In the genomic region with DNA sequence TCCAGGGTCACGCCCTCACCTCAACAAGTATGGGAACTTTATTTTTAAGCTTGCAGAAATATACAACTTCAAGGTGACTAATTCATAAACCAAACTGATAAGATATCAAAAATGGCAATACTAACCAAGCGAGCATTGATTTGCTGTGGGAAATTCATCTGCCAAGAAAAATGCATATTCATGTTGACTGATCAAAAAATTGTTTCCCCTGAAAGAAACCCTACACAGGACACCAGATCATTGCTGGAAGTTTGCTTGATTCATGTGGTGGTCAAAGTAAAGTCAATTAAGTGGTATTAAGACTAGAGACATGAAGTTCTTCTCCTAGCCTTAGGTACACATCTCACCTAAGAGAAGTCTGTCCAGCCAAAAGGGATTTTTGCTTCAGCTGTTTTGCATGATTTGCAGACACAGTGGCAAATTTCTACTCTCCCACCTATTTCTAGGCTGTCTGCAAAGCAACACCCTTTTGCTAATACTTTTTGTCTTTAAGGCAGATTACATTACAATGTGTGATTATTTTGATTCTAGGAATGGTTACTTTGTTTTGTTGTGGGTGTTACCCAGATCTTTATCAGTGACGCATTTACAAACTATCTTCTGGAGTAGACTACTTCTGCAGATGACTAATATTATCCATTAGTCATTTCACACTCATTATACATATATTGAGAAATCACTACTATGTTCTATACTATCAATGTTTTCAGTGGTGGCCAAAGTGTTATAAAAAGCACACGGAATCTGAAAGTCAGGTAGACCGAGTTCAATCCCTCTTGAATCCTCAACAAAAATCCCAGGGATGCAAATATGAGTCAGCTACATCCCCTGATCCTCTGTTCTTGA, we compare ENCODE assay signal across 9 cellular contexts. TPM values are rescaled to one million over a fixed set of nuclear protein-coding genes. Genes with fewer than 3 reads are reported as not detected.
DNase-seq lines count a peak whose midpoint lies in the region; ATAC-seq and TF ChIP-seq lines count a peak whose summit lies in the region.
"Had no signal": no experiment of that assay in that cellular context is flagged by ENCODE, and none has a peak within 500 bp of the region (broad histone marks: within the 10 kb centered on the region; RNA-seq: fewer than 3 reads in every experiment).

No MANE protein-coding gene starts in this region.

- no peak overlapping the region for H3K9ac ChIP-seq in endodermal cell (ENCODE audit: extremely low read depth, low read length, poor library complexity, severe bottlenecking)

- intact Hi-C loops in left lung (cut with DNase I): no loop called here
- intact Hi-C loops in vagina (cut with DNase I): no loop called here

- H3K36me3 Mint-ChIP-seq in T-cell: peaks cover 48% of the 10 kb centered on the region
- H3K36me3 Mint-ChIP-seq in endodermal cell (ENCODE audit: low read depth): no peaks in the 10 kb centered on the region

- DNase-seq in activated naive CD4-positive, alpha-beta T cell treated with Interleukin-2 at 50 U/mL for 16 hours: peak; percentile 39
- DNase-seq in activated naive CD4-positive, alpha-beta T cell treated with anti-CD3 and anti-CD28 coated beads, Interleukin-2, amount 50 U/mL, for 16 hours: no peak
- peak in 6 of 34 experiments; percentile 3 to 53 (median 27) for DNase-seq in T-cell
- no peak for DNase-seq in left lung
- no peak for DNase-seq in vagina (ENCODE audit: extremely low spot score in 2 of 2)
- no peak for DNase-seq in middle frontal gyrus (ENCODE audit: extremely low spot score, low spot score)
- DNase-seq in endodermal cell: no peak

- H3K27me3 Mint-ChIP-seq in T-cell (no peaks in the 10 kb centered on the region), endodermal cell (ENCODE audit: insufficient read depth) (no peaks in the 10 kb centered on the region)

- POLR2A ChIA-PET in T-cell (lab: Charles Lee): interaction anchor here in 1 of 2 donors (0.7 to 1.5 kb wide), 2 partner anchors 12 to 17 kb away, joined by 3 to 4 read pairs; no protein-coding TSS in a partner anchor

- H3K4me1 Mint-ChIP-seq in T-cell (peaks cover 60 to 79% (median 79%) of the 10 kb centered on the region in 3 donors), endodermal cell (no peaks in the 10 kb centered on the region)

- peak overlapping the region; percentile 27 to 60 for H3K27ac ChIP-seq in left lung
- no peak overlapping the region for H3K27ac ChIP-seq in vagina
- H3K27ac ChIP-seq in endodermal cell (ENCODE audit: low read depth, low read length): no peak overlapping the region

- peaks cover 0 to 53% of the 10 kb centered on the region in 2 donors for H3K4me1 ChIP-seq in left lung
- peaks cover 2% of the 10 kb centered on the region for H3K4me1 ChIP-seq in vagina
- H3K4me1 ChIP-seq in endodermal cell (ENCODE audit: control insufficient read depth, insufficient read depth, low read length): no peaks in the 10 kb centered on the region

- H3K36me3 ChIP-seq in left lung: no peaks in the 10 kb centered on the region
- H3K36me3 ChIP-seq in vagina: no peaks in the 10 kb centered on the region
- H3K36me3 ChIP-seq in endodermal cell (ENCODE audit: control insufficient read depth, insufficient read depth, low read length): no peaks in the 10 kb centered on the region

- WGBS in endodermal cell (ENCODE audit: insufficient coverage in 1 of 2, insufficient read length in 1 of 2), 2 experiments: 90 to 97% methylated on average over 2 to 4 of the region's 5 CpGs

- no peaks in the 10 kb centered on the region for H3K9me3 ChIP-seq in left lung
- H3K9me3 ChIP-seq in vagina: no peaks in the 10 kb centered on the region
- H3K9me3 ChIP-seq in endodermal cell (ENCODE audit: control insufficient read depth, low read length): no peaks in the 10 kb centered on the region

- H3K9me3 Mint-ChIP-seq in T-cell (peaks cover 0 to 9% (median 4%) of the 10 kb centered on the region in 3 donors), endodermal cell (peaks cover 5% of the 10 kb centered on the region)

- H3K4me3 ChIP-seq in left lung: no peak overlapping the region
- no peak overlapping the region for H3K4me3 ChIP-seq in vagina
- no peak overlapping the region for H3K4me3 ChIP-seq in endodermal cell (ENCODE audit: low read length)

- CTCF ChIA-PET in T-cell (lab: Charles Lee): interaction anchor here in 1 of 2 donors (0.7 to 1.8 kb wide), 2 partner anchors 10 to 137 kb away, joined by 3 to 8 read pairs; no protein-coding TSS in a partner anchor

- no peak for TF ChIP-seq POLR2A in vagina (IDR thresholded peaks at IDR 0.05)

- TF ChIP-seq CTCF in left lung (IDR thresholded peaks at IDR 0.05): no peak
- no peak for TF ChIP-seq CTCF in vagina (IDR thresholded peaks at IDR 0.05)
- no peak for TF ChIP-seq CTCF in endodermal cell (conservative IDR thresholded peaks at IDR 0.05)

- H3K4me3 Mint-ChIP-seq in T-cell (peak overlapping the region; percentile 79 to 87 (median 79)), endodermal cell (no peak overlapping the region)

- ATAC-seq in HG02970 (IDR thresholded peaks at IDR 0.05; ENCODE audit: low FRiP score, unreplicated experiment) (peak; percentile 71), T-cell (replicated peaks in 1 of 4) (peak; percentile 79 to 85 (median 82)), left lung (peak; percentile 61)

- no peaks in the 10 kb centered on the region for H3K27me3 ChIP-seq in left lung
- H3K27me3 ChIP-seq in vagina: no peaks in the 10 kb centered on the region
- no peaks in the 10 kb centered on the region for H3K27me3 ChIP-seq in endodermal cell (ENCODE audit: control insufficient read depth, insufficient read depth, low read length, poor library complexity, severe bottlenecking)

- H3K27ac Mint-ChIP-seq in T-cell (peak overlapping the region; percentile 97 to 100), endodermal cell (no peak overlapping the region)

RNA-seq across cellular contexts. Expression of a gene that starts 12.3 kb away (rescaled TPM):
- total RNA-seq in T-cell (10 to 100 TPM; 25.3 to 64.6 (median 45.4) TPM), left lung (10 to 100 TPM in 1 of 2 donors, 1 to 10 TPM in 1; 9.9 to 45.7 TPM), vagina (6.4 TPM), endodermal cell (1 to 10 TPM in 1 of 2 donors, not detected in 1; 1.4 TPM)
- polyA plus RNA-seq in endodermal cell (2013, experiment 1 of 2): 0.46 TPM
- polyA plus RNA-seq in endodermal cell (2013, experiment 2 of 2): 0.37 TPM
- total RNA-seq: Daoy had no signal

Comparison
In these comparisons a context has a peak if more than half of its experiments do, and no peak if none do; other contexts are left out.
1. H3K27ac ChIP-seq: peak in left lung (2 of 2); none in vagina (single experiment) and endodermal cell (single experiment).
2. Peak in every context shown above with its lines, with median percentiles within 50 percentile points of each other: ATAC-seq.